ENCODE assay signal across 11 cellular contexts in the genomic region with DNA sequence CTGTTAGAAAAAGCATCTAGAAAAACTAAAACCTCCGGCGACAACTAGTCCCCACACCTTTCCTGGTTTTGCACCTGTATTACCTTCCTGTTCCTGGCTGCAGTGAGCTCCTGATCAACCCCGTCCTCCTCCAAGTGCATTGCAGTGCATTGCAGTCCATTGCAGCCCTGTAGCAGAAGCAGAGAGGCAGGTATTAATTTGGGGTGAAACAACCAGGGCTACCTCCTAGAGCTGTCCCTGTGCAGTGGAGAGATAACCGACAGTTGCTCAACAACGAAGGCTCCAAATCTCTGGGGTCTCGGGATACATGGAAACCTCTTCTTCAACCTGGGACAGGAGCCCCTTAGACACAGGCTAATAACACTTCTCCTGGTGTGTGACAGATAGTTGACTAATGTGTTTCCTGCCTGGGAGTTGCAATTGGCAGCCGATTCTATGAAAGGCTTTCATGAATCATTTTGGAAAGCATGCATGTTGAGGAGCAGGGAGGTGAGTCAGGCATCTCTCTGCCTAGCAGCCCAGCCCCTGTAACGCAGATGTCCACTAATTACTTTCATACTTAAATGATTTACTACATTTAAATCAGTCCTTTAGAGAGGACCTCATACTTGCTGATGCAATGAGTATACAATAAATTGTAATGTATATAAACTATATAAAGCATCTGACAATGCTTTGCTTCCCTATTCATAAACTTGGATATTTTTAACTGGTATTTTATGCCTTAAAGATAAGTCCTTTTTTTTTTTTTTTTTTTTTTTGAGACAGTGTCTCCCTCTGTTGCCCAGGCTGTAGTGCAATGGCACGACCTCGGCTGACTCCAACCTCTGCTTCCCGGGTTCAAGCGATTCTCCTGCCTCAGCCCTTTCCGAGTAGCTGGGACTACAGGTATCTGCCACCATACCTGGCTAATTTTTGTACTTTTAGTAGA. TPM values are rescaled to one million over a fixed set of nuclear protein-coding genes. Genes with fewer than 3 reads are reported as not detected.
A peak's percentile ranks its signal among the peaks of the same experiment; 100 is the strongest.
DNase-seq lines count a peak whose midpoint lies in the region; ATAC-seq, FAIRE-seq and TF ChIP-seq lines count a peak whose summit lies in the region.
"Had no signal": no experiment of that assay in that cellular context is flagged by ENCODE, and none has a peak within 500 bp of the region (broad histone marks: within the 10 kb centered on the region; RNA-seq: fewer than 3 reads in every experiment).

No MANE protein-coding gene starts in this region.

- BruUV-seq in MCF 10A (replicated peaks; lab: Mats Ljungman, UMichigan): TSS peak; percentile 81

- FAIRE-seq in urothelium cell line (lab: Jason Lieb, UNC): peak; percentile 95

- no peaks in the 10 kb centered on the region for H3K9me3 Mint-ChIP-seq in MCF 10A (ENCODE audit: unreplicated experiment)
- H3K9me3 Mint-ChIP-seq in effector memory CD8-positive, alpha-beta T cell: no peaks in the 10 kb centered on the region
- H3K9me3 Mint-ChIP-seq: activated T-helper 1 cell treated with anti-CD3 and anti-CD28 coated beads, Interleukin-12 subunit alpha, Interleukin-12 subunit beta, Interleukin-2, Interleukin-4 antibody, amounts not matched to agents 30 ng/mL and 10 ng/mL and 1 ng/mL, durations not matched to agents 14 hours and 24 hours and 36 hours had no signal

- CTCF ChIA-PET in MCF 10A (lab: Yijun Ruan, JAX) (interaction anchor here (0.6 to 4.0 kb wide), 6 partner anchors 9 to 737 kb away, joined by 3 to 18 read pairs (median 5); no protein-coding TSS in a partner anchor), RWPE1 (lab: Yijun Ruan, JAX) (interaction anchor here (0.6 kb wide), 2 partner anchors 33 to 366 kb away, joined by 3 read pairs; no protein-coding TSS in a partner anchor)

- peak overlapping the region; percentile 88 for H3K27ac Mint-ChIP-seq in MCF 10A (ENCODE audit: low read depth, unreplicated experiment)
- no peak overlapping the region for H3K27ac Mint-ChIP-seq in effector memory CD8-positive, alpha-beta T cell
- H3K27ac Mint-ChIP-seq: activated T-helper 1 cell treated with anti-CD3 and anti-CD28 coated beads, Interleukin-12 subunit alpha, Interleukin-12 subunit beta, Interleukin-2, Interleukin-4 antibody, amounts not matched to agents 30 ng/mL and 10 ng/mL and 1 ng/mL, durations not matched to agents 14 hours and 24 hours and 36 hours; CD4-positive, CD25-positive, alpha-beta regulatory T cell had no signal

- peak overlapping the region; percentile 66 for H3K4me3 Mint-ChIP-seq in MCF 10A (ENCODE audit: unreplicated experiment)
- no peak overlapping the region for H3K4me3 Mint-ChIP-seq in effector memory CD8-positive, alpha-beta T cell
- H3K4me3 Mint-ChIP-seq: activated T-helper 1 cell treated with anti-CD3 and anti-CD28 coated beads, Interleukin-12 subunit alpha, Interleukin-12 subunit beta, Interleukin-2, Interleukin-4 antibody, amounts not matched to agents 30 ng/mL and 10 ng/mL and 1 ng/mL, durations not matched to agents 14 hours and 24 hours and 36 hours; CD4-positive, CD25-positive, alpha-beta regulatory T cell had no signal

- POLR2A ChIA-PET in MCF 10A (lab: Yijun Ruan, JAX) (interaction anchor here (0.7 to 3.3 kb wide), 4 partner anchors 12 to 339 kb away, joined by 3 to 26 read pairs (median 4); partner anchors contain the start of gene PRR15), RWPE1 (lab: Yijun Ruan, JAX; ENCODE audit: low non-redundant PET) (no interaction called here)

- no peak for ATAC-seq in effector memory CD8-positive, alpha-beta T cell (replicated peaks)
- ATAC-seq in GM18873 (IDR thresholded peaks at IDR 0.05; ENCODE audit: low FRiP score, unreplicated experiment): no peak
- ATAC-seq in HG02588 (IDR thresholded peaks at IDR 0.05; ENCODE audit: unreplicated experiment): no peak

- no peaks in the 10 kb centered on the region for H3K36me3 ChIP-seq in breast epithelium

- intact Hi-C loops in MCF 10A (cut with micrococcal nuclease): loop anchor here (5.0 to 10.0 kb wide), 2 partner anchors 60 to 518 kb away; partner anchors contain the start of gene PRR15
- intact Hi-C loops in breast epithelium (cut with DNase I; ENCODE audit: low total_unique reads): no loop called here

- peak; percentile 95 for DNase-seq in MCF 10A (ENCODE audit: unreplicated experiment)
- DNase-seq in breast epithelium (ENCODE audit: low spot score in 2 of 2): no peak
- DNase-seq in RWPE1 (ENCODE audit: low spot score): peak; percentile 99
- DNase-seq in fibroblast of the aortic adventitia (ENCODE audit: low read depth): peak; percentile 96
- peak; percentile 93 for DNase-seq in urothelium cell line (ENCODE audit: low spot score)
- no peak for DNase-seq in effector memory CD8-positive, alpha-beta T cell
- DNase-seq: CD4-positive, CD25-positive, alpha-beta regulatory T cell had no signal

- no peak for TF ChIP-seq POLR2A in breast epithelium (IDR thresholded peaks at IDR 0.05)

- H3K27ac ChIP-seq in breast epithelium (no peak overlapping the region), RWPE1 (peak overlapping the region; percentile 92)
- H3K27ac ChIP-seq: parathyroid adenoma had no signal

- H3K9me3 ChIP-seq in breast epithelium: no peaks in the 10 kb centered on the region

- H3K4me1 Mint-ChIP-seq in MCF 10A (ENCODE audit: insufficient read depth, unreplicated experiment): peaks cover 31% of the 10 kb centered on the region
- no peaks in the 10 kb centered on the region for H3K4me1 Mint-ChIP-seq in effector memory CD8-positive, alpha-beta T cell (ENCODE audit: low read depth in 2 of 2)
- H3K4me1 Mint-ChIP-seq: CD4-positive, CD25-positive, alpha-beta regulatory T cell had no signal

- H3K27me3 Mint-ChIP-seq in MCF 10A (ENCODE audit: insufficient read depth, unreplicated experiment): no peaks in the 10 kb centered on the region
- H3K27me3 Mint-ChIP-seq in effector memory CD8-positive, alpha-beta T cell: peaks cover 22 to 28% of the 10 kb centered on the region in 2 donors
- H3K27me3 Mint-ChIP-seq: CD4-positive, CD25-positive, alpha-beta regulatory T cell had no signal

- H3K4me1 ChIP-seq in breast epithelium: no peaks in the 10 kb centered on the region
- H3K4me1 ChIP-seq: parathyroid adenoma had no signal

- TF ChIP-seq CTCF in MCF 10A (IDR thresholded peaks at IDR 0.05; ENCODE audit: unreplicated experiment) (no peak), breast epithelium (IDR thresholded peaks at IDR 0.05) (no peak), RWPE1 (conservative IDR thresholded peaks at IDR 0.05; ENCODE audit: low read depth) (no peak), fibroblast of the aortic adventitia (IDR thresholded peaks at IDR 0.05; ENCODE audit: insufficient read depth, low read length) (no peak)

- H3K27me3 ChIP-seq in breast epithelium: no peaks in the 10 kb centered on the region

- H3K4me3 ChIP-seq in breast epithelium (no peak overlapping the region), fibroblast of the aortic adventitia (ENCODE audit: low read depth, low read length) (peak overlapping the region; percentile 3)

- no peaks in the 10 kb centered on the region for H3K36me3 Mint-ChIP-seq in MCF 10A (ENCODE audit: insufficient read depth, unreplicated experiment)
- H3K36me3 Mint-ChIP-seq in effector memory CD8-positive, alpha-beta T cell (ENCODE audit: insufficient read depth): no peaks in the 10 kb centered on the region
- H3K36me3 Mint-ChIP-seq: CD4-positive, CD25-positive, alpha-beta regulatory T cell had no signal

RNA-seq across cellular contexts. Expression of gene PRR15, which starts 59.0 kb away (rescaled TPM):
- total RNA-seq in MCF 10A (2022) (6.8 and 8.0 TPM in 2 replicates), breast epithelium (10 to 100 TPM in 2 of 3 donors, under 1 TPM in 1; 0.64 to 13.2 (median 11.8) TPM), fibroblast of the aortic adventitia (ENCODE audit: low replicate concordance) (2.4 TPM in 2 replicates)
- total RNA-seq: activated T-helper 1 cell treated with anti-CD3 and anti-CD28 coated beads, Interleukin-12 subunit alpha, Interleukin-12 subunit beta, Interleukin-2, Interleukin-4 antibody, amounts not matched to agents 30 ng/mL and 10 ng/mL and 1 ng/mL, durations not matched to agents 14 hours and 24 hours and 36 hours; CD4-positive, CD25-positive, alpha-beta regulatory T cell had no signal

Comparison
In these comparisons a context has a peak if more than half of its experiments do, and no peak if none do; other contexts are left out.
1. DNase-seq: peak in MCF 10A (single experiment), RWPE1 (single experiment), fibroblast of the aortic adventitia (single experiment) and urothelium cell line (single experiment); none in breast epithelium (0 of 2) and effector memory CD8-positive, alpha-beta T cell (0 of 3).